Comparison of ENCODE assay signal across 17 cellular contexts in genomic region chr5:21212026-21212425, GRCh38.
DNase-seq lines count a peak whose midpoint lies in the region; ATAC-seq, FAIRE-seq and TF ChIP-seq lines count a peak whose summit lies in the region.
"Had no signal": no experiment of that assay in that cellular context is flagged by ENCODE, and none has a peak within 500 bp of the region (broad histone marks: within the 10 kb centered on the region; RNA-seq: fewer than 3 reads in every experiment).

No MANE protein-coding gene starts in this region.

- in situ Hi-C loops in IMR-90 (cut with MboI; ENCODE audit: low sequenced_read_pairs), result no loop called here

- no peak for DNase-seq in IMR-90
- peak; percentile 25 for DNase-seq in astrocyte (ENCODE audit: low read depth)
- peak; percentile 12 for DNase-seq in choroid plexus epithelial cell (ENCODE audit: low read depth)
- DNase-seq in myocyte (ENCODE audit: low read depth), result peak; percentile 2
- DNase-seq in lower lobe of right lung, result no peak
- DNase-seq: Calu3; CD8-positive, alpha-beta T cell; DMS79 treated with DMSO at 0.1 percent for 48 hours; GM23248 had no signal

- H3K4me1 Mint-ChIP-seq in astrocyte (ENCODE audit: low read depth, unreplicated experiment), result no peaks in the 10 kb centered on the region
- H3K4me1 Mint-ChIP-seq: B cell had no signal

- no peak overlapping the region for H2BK120ac ChIP-seq in IMR-90 (ENCODE audit: low read depth, low read length)

- H2BK15ac ChIP-seq in IMR-90 (ENCODE audit: low read depth, low read length), result no peak overlapping the region

- no peak overlapping the region for H2BK5ac ChIP-seq in IMR-90 (ENCODE audit: low read depth, low read length, poor library complexity, severe bottlenecking)

- dilution Hi-C loops in IMR-90 (cut with HindIII; ENCODE audit: low sequenced_read_pairs, unreplicated experiment), result no loop called here

- WGBS in IMR-90 (ENCODE audit: extremely low coverage in 2 of 2, insufficient read length in 1 of 2), 2 experiments, result no CpG with 5 or more reads among the region's 1 CpG

- H3K9ac ChIP-seq in IMR-90 (ENCODE audit: low read depth, low read length), result no peak overlapping the region
- no peak overlapping the region for H3K9ac ChIP-seq in astrocyte (ENCODE audit: low read length)
- H3K9ac ChIP-seq: BLaER1 treated with 17β-estradiol and CSF1 and Interleukin-3, amounts not matched to agents 10 nM and 100 nM; GM23248 had no signal

- H3K27ac ChIP-seq in IMR-90 (ENCODE audit: insufficient read depth, low read length) (no peak overlapping the region), astrocyte (ENCODE audit: low read depth, low read length) (no peak overlapping the region), lower lobe of right lung (no peak overlapping the region)
- H3K27ac ChIP-seq: BLaER1 treated with 17β-estradiol and CSF1 and Interleukin-3, amounts not matched to agents 10 nM and 100 nM; GM23248 had no signal

- no peak overlapping the region for H2BK20ac ChIP-seq in IMR-90 (ENCODE audit: low read depth, low read length)

- no peak overlapping the region for H3K56ac ChIP-seq in IMR-90 (ENCODE audit: extremely low read depth, insufficient read depth, low read length)

- TF ChIP-seq CTCF in IMR-90 (conservative IDR thresholded peaks at IDR 0.05; ENCODE audit: low read depth, low read length) (no peak), astrocyte (IDR thresholded peaks at IDR 0.05; ENCODE audit: insufficient read depth, low read depth, low read length) (no peak), choroid plexus epithelial cell (conservative IDR thresholded peaks at IDR 0.05; ENCODE audit: low read depth, low read length) (no peak), lower lobe of right lung (IDR thresholded peaks at IDR 0.05) (no peak)

- H3K4me3 Mint-ChIP-seq in astrocyte (ENCODE audit: unreplicated experiment), result no peak overlapping the region
- H3K4me3 Mint-ChIP-seq: B cell; CD8-positive, alpha-beta T cell had no signal

- no peak overlapping the region for H4K8ac ChIP-seq in IMR-90 (ENCODE audit: low read depth in 2 of 2, low read length in 2 of 2)

- H3K79me1 ChIP-seq in IMR-90 (ENCODE audit: low read depth in 1 of 2, low read length in 2 of 2), result no peaks in the 10 kb centered on the region

- no peaks in the 10 kb centered on the region for H3K36me3 Mint-ChIP-seq in astrocyte (ENCODE audit: low read depth, unreplicated experiment)
- H3K36me3 Mint-ChIP-seq: CD8-positive, alpha-beta T cell had no signal

- CTCF ChIA-PET in IMR-90 (lab: Yijun Ruan, JAX), result no interaction called here

- intact Hi-C loops in IMR-90 (cut with micrococcal nuclease), result no loop called here
- intact Hi-C loops in lower lobe of right lung (cut with DNase I), result no loop called here

- TF ChIP-seq RAD21 in IMR-90 (IDR thresholded peaks at IDR 0.05; ENCODE audit: low read length), result no peak

- no peaks in the 10 kb centered on the region for H3K9me1 ChIP-seq in IMR-90 (ENCODE audit: insufficient read depth, low read length)

- H4K20me1 ChIP-seq in IMR-90 (ENCODE audit: insufficient read depth, low read length) (no peaks in the 10 kb centered on the region), astrocyte (ENCODE audit: insufficient read depth, low read length) (no peaks in the 10 kb centered on the region)
- H4K20me1 ChIP-seq: BLaER1 treated with 17β-estradiol and CSF1 and Interleukin-3, amounts not matched to agents 10 nM and 100 nM had no signal

- H3K18ac ChIP-seq in IMR-90 (ENCODE audit: low read depth, low read length), result no peak overlapping the region

- POLR2A ChIA-PET in IMR-90 (lab: Charles Lee; ENCODE audit: unreplicated experiment), result no interaction called here

- H2AK9ac ChIP-seq in IMR-90 (replicated peaks; ENCODE audit: low read depth, low read length, poor library complexity), result no peak overlapping the region

- no peak overlapping the region for H3K23ac ChIP-seq in IMR-90 (ENCODE audit: low read depth, low read length)

- no TSS peak for BruUV-seq in IMR-90 (replicated peaks; lab: Mats Ljungman, UMichigan)

- H3K27me3 ChIP-seq in IMR-90 (ENCODE audit: control insufficient read depth, insufficient read depth, low read length), result no peaks in the 10 kb centered on the region
- H3K27me3 ChIP-seq in astrocyte (ENCODE audit: insufficient read depth, low read length), result no peaks in the 10 kb centered on the region
- H3K27me3 ChIP-seq in lower lobe of right lung (ENCODE audit: low read depth), result no peaks in the 10 kb centered on the region
- H3K27me3 ChIP-seq: BLaER1 treated with 17β-estradiol and CSF1 and Interleukin-3, amounts not matched to agents 10 nM and 100 nM had no signal

- no peak for ATAC-seq in IMR-90 (ENCODE audit: low read depth)
- no peak for ATAC-seq in HG03460 (IDR thresholded peaks at IDR 0.05; ENCODE audit: unreplicated experiment)
- no peak for ATAC-seq in HG02678 (IDR thresholded peaks at IDR 0.05; ENCODE audit: unreplicated experiment)
- no peak for ATAC-seq in GM18505 (IDR thresholded peaks at IDR 0.05; ENCODE audit: unreplicated experiment)
- no peak for ATAC-seq in lower lobe of right lung
- ATAC-seq: CD8-positive, alpha-beta T cell; GM12878 had no signal

- no peak for FAIRE-seq in astrocyte (lab: Jason Lieb, UNC)
- FAIRE-seq: GM12878, HTR-8/SVneo had no signal

- H3K27ac Mint-ChIP-seq in astrocyte (ENCODE audit: unreplicated experiment), result no peak overlapping the region
- H3K27ac Mint-ChIP-seq: B cell; CD8-positive, alpha-beta T cell had no signal

- no peaks in the 10 kb centered on the region for H3K9me3 Mint-ChIP-seq in astrocyte (ENCODE audit: unreplicated experiment)

- H4K5ac ChIP-seq in IMR-90 (ENCODE audit: low read depth, low read length), result no peak overlapping the region

- H3K4ac ChIP-seq in IMR-90 (ENCODE audit: low read depth, low read length), result no peak overlapping the region

- no peak overlapping the region for H4K91ac ChIP-seq in IMR-90 (ENCODE audit: insufficient read depth, low read depth, low read length)

- H2AFZ ChIP-seq in IMR-90 (replicated peaks; ENCODE audit: low read length, poor library complexity) (no peak overlapping the region), astrocyte (ENCODE audit: low read depth, low read length) (no peak overlapping the region)
- H2AFZ ChIP-seq: GM23248 had no signal

- no peaks in the 10 kb centered on the region for H3K36me3 ChIP-seq in IMR-90 (ENCODE audit: control insufficient read depth, insufficient read depth, low read length)
- no peaks in the 10 kb centered on the region for H3K36me3 ChIP-seq in astrocyte (ENCODE audit: insufficient read depth, low read length)
- H3K36me3 ChIP-seq in lower lobe of right lung, result no peaks in the 10 kb centered on the region
- H3K36me3 ChIP-seq: BLaER1 treated with 17β-estradiol and CSF1 and Interleukin-3, amounts not matched to agents 10 nM and 100 nM; HAP-1 had no signal

- H3K4me2 ChIP-seq in IMR-90 (ENCODE audit: low read depth, low read length), result no peak overlapping the region
- H3K4me2 ChIP-seq in astrocyte (ENCODE audit: low read length), result no peak overlapping the region
- H3K4me2 ChIP-seq: BLaER1 treated with 17β-estradiol and CSF1 and Interleukin-3, amounts not matched to agents 10 nM and 100 nM had no signal

- H3K14ac ChIP-seq in IMR-90 (replicated peaks; ENCODE audit: low read depth, low read length), result no peak overlapping the region

- H3K4me1 ChIP-seq in IMR-90 (ENCODE audit: control insufficient read depth, insufficient read depth, low read length) (no peaks in the 10 kb centered on the region), astrocyte (ENCODE audit: insufficient read depth, low read length) (no peaks in the 10 kb centered on the region), lower lobe of right lung (no peaks in the 10 kb centered on the region)
- H3K4me1 ChIP-seq: BLaER1 treated with 17β-estradiol and CSF1 and Interleukin-3, amounts not matched to agents 10 nM and 100 nM; HAP-1 had no signal

- H2AK5ac ChIP-seq in IMR-90 (ENCODE audit: low read depth, low read length), result no peak overlapping the region

- H3K79me2 ChIP-seq in astrocyte (ENCODE audit: insufficient read depth, low read length), result no peaks in the 10 kb centered on the region

- no peaks in the 10 kb centered on the region for H3K27me3 Mint-ChIP-seq in astrocyte (ENCODE audit: low read depth, unreplicated experiment)
- H3K27me3 Mint-ChIP-seq: B cell had no signal

- H3K4me3 ChIP-seq in IMR-90 (ENCODE audit: insufficient read depth, low read depth, low read length), result no peak overlapping the region
- no peak overlapping the region for H3K4me3 ChIP-seq in astrocyte (ENCODE audit: insufficient read depth, low read depth, low read length)
- no peak overlapping the region for H3K4me3 ChIP-seq in choroid plexus epithelial cell (ENCODE audit: low read depth, low read length)
- H3K4me3 ChIP-seq in lower lobe of right lung, result no peak overlapping the region
- H3K4me3 ChIP-seq: BLaER1 treated with 17β-estradiol and CSF1 and Interleukin-3, amounts not matched to agents 10 nM and 100 nM; GM12878; GM23248; HAP-1 had no signal

- no peak for TF ChIP-seq POLR2A in IMR-90 (IDR thresholded peaks at IDR 0.05; ENCODE audit: low read depth, low read length)
- no peak for TF ChIP-seq POLR2A in GM18505 (IDR thresholded peaks at IDR 0.05; ENCODE audit: borderline replicate concordance, extremely low read depth, insufficient read depth, insufficient read length)

- no peaks in the 10 kb centered on the region for H3K9me3 ChIP-seq in IMR-90 (ENCODE audit: control insufficient read depth, insufficient read depth, low read length)
- no peaks in the 10 kb centered on the region for H3K9me3 ChIP-seq in astrocyte (ENCODE audit: insufficient read depth, low read depth, low read length)
- no peaks in the 10 kb centered on the region for H3K9me3 ChIP-seq in lower lobe of right lung
- H3K9me3 ChIP-seq: BLaER1 treated with 17β-estradiol and CSF1 and Interleukin-3, amounts not matched to agents 10 nM and 100 nM; HAP-1 had no signal

TF ChIP-seq in IMR-90, 13 proteins besides CTCF, POLR2A, EP300 and RAD21 (continues in another document):
- TF ChIP-seq CHD1 (IDR thresholded peaks at IDR 0.05; ENCODE audit: low read depth, low read length) (no peak), MAFK (IDR thresholded peaks at IDR 0.05; ENCODE audit: low read depth, low read length) (peak; percentile 47), BHLHE40 (IDR thresholded peaks at IDR 0.05; ENCODE audit: low read depth, low read length) (no peak), MAZ (IDR thresholded peaks at IDR 0.05; ENCODE audit: borderline replicate concordance, low read depth, low read length) (no peak)
- TF ChIP-seq, protein P1, sequence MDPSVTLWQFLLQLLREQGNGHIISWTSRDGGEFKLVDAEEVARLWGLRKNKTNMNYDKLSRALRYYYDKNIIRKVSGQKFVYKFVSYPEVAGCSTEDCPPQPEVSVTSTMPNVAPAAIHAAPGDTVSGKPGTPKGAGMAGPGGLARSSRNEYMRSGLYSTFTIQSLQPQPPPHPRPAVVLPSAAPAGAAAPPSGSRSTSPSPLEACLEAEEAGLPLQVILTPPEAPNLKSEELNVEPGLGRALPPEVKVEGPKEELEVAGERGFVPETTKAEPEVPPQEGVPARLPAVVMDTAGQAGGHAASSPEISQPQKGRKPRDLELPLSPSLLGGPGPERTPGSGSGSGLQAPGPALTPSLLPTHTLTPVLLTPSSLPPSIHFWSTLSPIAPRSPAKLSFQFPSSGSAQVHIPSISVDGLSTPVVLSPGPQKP (IDR thresholded peaks at IDR 0.05; ENCODE audit: borderline replicate concordance, low read depth, low read length), result no peak

Comparison
In these comparisons a context has a peak if more than half of its experiments do, and no peak if none do; other contexts are left out.
1. DNase-seq: peak in astrocyte (single experiment), choroid plexus epithelial cell (single experiment) and myocyte (single experiment); none in IMR-90 (single experiment) and lower lobe of right lung (single experiment).